Comparison of ENCODE assay signal across 14 cellular contexts in genomic region chr12:3596703-3597472, GRCh38.
DNase-seq lines count a peak whose midpoint lies in the region; ATAC-seq and TF ChIP-seq lines count a peak whose summit lies in the region.
"Had no signal": no experiment of that assay in that cellular context is flagged by ENCODE, and none has a peak within 500 bp of the region (broad histone marks: within the 10 kb centered on the region; RNA-seq: fewer than 3 reads in every experiment).

No MANE protein-coding gene starts in this region.

- no peak for DNase-seq in Right ventricle myocardium inferior (ENCODE audit: missing footprints)
- DNase-seq in heart right ventricle: no peak
- DNase-seq in natural killer cell treated with Interleukin-12 subunit alpha and Interleukin-12 subunit beta and Interleukin-15 and Interleukin-18, amount 100 ng/mL, for 72 hours (ENCODE audit: low spot score): peak; percentile 12
- DNase-seq in natural killer cell: no peak
- DNase-seq in osteoblast (ENCODE audit: insufficient read length, low spot score, missing footprints): peak; percentile 62
- DNase-seq in upper lobe of right lung: peak; percentile 19
- DNase-seq in NCI-H748 treated with DMSO at 0.1 percent for 48 hours (lab: John Stamatoyannopoulos, UW): no peak
- DNase-seq in GM20000 (ENCODE audit: low spot score): no peak
- DNase-seq: ACHN; Calu3; CD4-positive, CD25-positive, alpha-beta regulatory T cell; DMS 273 treated with DMSO at 0.1 percent for 48 hours had no signal

- intact Hi-C loops in Right ventricle myocardium inferior (cut with DNase I): no loop called here
- intact Hi-C loops in heart right ventricle (cut with DNase I): no loop called here
- intact Hi-C loops in natural killer cell (cut with micrococcal nuclease): no loop called here
- intact Hi-C loops in upper lobe of right lung (cut with DNase I): no loop called here

- H2AFZ ChIP-seq in osteoblast (ENCODE audit: low read length): no peak overlapping the region

- no peak overlapping the region for H3K4me3 Mint-ChIP-seq in natural killer cell treated with Interleukin-12 subunit alpha and Interleukin-12 subunit beta and Interleukin-15 and Interleukin-18, amount 100 ng/mL, for 72 hours
- H3K4me3 Mint-ChIP-seq in natural killer cell: no peak overlapping the region
- H3K4me3 Mint-ChIP-seq: CD4-positive, CD25-positive, alpha-beta regulatory T cell had no signal

- H3K4me2 ChIP-seq in osteoblast (ENCODE audit: insufficient read depth, low read length): no peak overlapping the region
- H3K4me2 ChIP-seq: BLaER1 treated with 17β-estradiol and CSF1 and Interleukin-3, amounts not matched to agents 10 nM and 100 nM had no signal

- ATAC-seq in Right ventricle myocardium inferior (peak; percentile 21), heart right ventricle (no peak), natural killer cell (no peak), upper lobe of right lung (no peak)
- ATAC-seq in natural killer cell treated with Interleukin-12 subunit alpha and Interleukin-12 subunit beta and Interleukin-15 and Interleukin-18, amount 100 ng/mL, for 72 hours: no peak

- no peaks in the 10 kb centered on the region for H3K36me3 Mint-ChIP-seq in natural killer cell treated with Interleukin-12 subunit alpha and Interleukin-12 subunit beta and Interleukin-15 and Interleukin-18, amount 100 ng/mL, for 72 hours
- H3K36me3 Mint-ChIP-seq in natural killer cell: no peaks in the 10 kb centered on the region
- H3K36me3 Mint-ChIP-seq: CD4-positive, CD25-positive, alpha-beta regulatory T cell had no signal

- TF ChIP-seq CTCF in heart right ventricle (IDR thresholded peaks at IDR 0.05) (no peak), natural killer cell (IDR thresholded peaks at IDR 0.05) (no peak), osteoblast (IDR thresholded peaks at IDR 0.05; ENCODE audit: extremely low read depth, low read depth, low read length) (no peak), upper lobe of right lung (IDR thresholded peaks at IDR 0.05) (no peak), GM20000 (IDR thresholded peaks at IDR 0.05; ENCODE audit: extremely low read depth, missing control alignments) (no peak)

- H3K36me3 ChIP-seq in heart right ventricle: no peaks in the 10 kb centered on the region
- no peaks in the 10 kb centered on the region for H3K36me3 ChIP-seq in osteoblast (ENCODE audit: insufficient read depth, low read length)
- H3K36me3 ChIP-seq in upper lobe of right lung: no peaks in the 10 kb centered on the region
- H3K36me3 ChIP-seq: BLaER1 treated with 17β-estradiol and CSF1 and Interleukin-3, amounts not matched to agents 10 nM and 100 nM; HAP-1 had no signal

- H3K27me3 Mint-ChIP-seq in natural killer cell treated with Interleukin-12 subunit alpha and Interleukin-12 subunit beta and Interleukin-15 and Interleukin-18, amount 100 ng/mL, for 72 hours: peaks cover 0 to 8% of the 10 kb centered on the region in 2 donors
- H3K27me3 Mint-ChIP-seq in natural killer cell (ENCODE audit: low read depth in 2 of 2): peaks cover 15 to 17% of the 10 kb centered on the region in 2 donors

- H3K79me2 ChIP-seq in osteoblast (ENCODE audit: insufficient read depth, low read length): no peaks in the 10 kb centered on the region

- 60 to 61% methylated on average over 8 of the region's 8 CpGs for WGBS in heart right ventricle, 2 donors

- H3K9me3 Mint-ChIP-seq in natural killer cell treated with Interleukin-12 subunit alpha and Interleukin-12 subunit beta and Interleukin-15 and Interleukin-18, amount 100 ng/mL, for 72 hours: no peaks in the 10 kb centered on the region
- no peaks in the 10 kb centered on the region for H3K9me3 Mint-ChIP-seq in natural killer cell

- no peak overlapping the region for H3K4me3 ChIP-seq in heart right ventricle
- H3K4me3 ChIP-seq in osteoblast (ENCODE audit: insufficient read depth, low read length): no peak overlapping the region
- H3K4me3 ChIP-seq in upper lobe of right lung: no peak overlapping the region
- H3K4me3 ChIP-seq: BLaER1 treated with 17β-estradiol and CSF1 and Interleukin-3, amounts not matched to agents 10 nM and 100 nM; HAP-1 had no signal

- H3K9me3 ChIP-seq in heart right ventricle (no peaks in the 10 kb centered on the region), osteoblast (ENCODE audit: low read depth, low read length) (no peaks in the 10 kb centered on the region), upper lobe of right lung (no peaks in the 10 kb centered on the region)
- H3K9me3 ChIP-seq: BLaER1 treated with 17β-estradiol and CSF1 and Interleukin-3, amounts not matched to agents 10 nM and 100 nM; HAP-1 had no signal

- H3K27me3 ChIP-seq in heart right ventricle (peaks cover 0 to 8% (median 0%) of the 10 kb centered on the region in 7 donors), osteoblast (ENCODE audit: insufficient read depth, low read length) (peaks cover 15% of the 10 kb centered on the region), upper lobe of right lung (no peaks in the 10 kb centered on the region)
- H3K27me3 ChIP-seq: BLaER1 treated with 17β-estradiol and CSF1 and Interleukin-3, amounts not matched to agents 10 nM and 100 nM had no signal

- no peaks in the 10 kb centered on the region for H3K4me1 Mint-ChIP-seq in natural killer cell treated with Interleukin-12 subunit alpha and Interleukin-12 subunit beta and Interleukin-15 and Interleukin-18, amount 100 ng/mL, for 72 hours (ENCODE audit: low read depth in 2 of 2)
- no peaks in the 10 kb centered on the region for H3K4me1 Mint-ChIP-seq in natural killer cell
- H3K4me1 Mint-ChIP-seq: CD4-positive, CD25-positive, alpha-beta regulatory T cell had no signal

- H4K20me1 ChIP-seq in osteoblast (ENCODE audit: insufficient read depth, low read length): no peaks in the 10 kb centered on the region
- H4K20me1 ChIP-seq: BLaER1 treated with 17β-estradiol and CSF1 and Interleukin-3, amounts not matched to agents 10 nM and 100 nM had no signal

- H3K4me1 ChIP-seq in heart right ventricle (peaks cover 0 to 32% (median 9%) of the 10 kb centered on the region in 9 donors), osteoblast (ENCODE audit: insufficient read depth, low read length) (no peaks in the 10 kb centered on the region), upper lobe of right lung (no peaks in the 10 kb centered on the region)
- H3K4me1 ChIP-seq: BLaER1 treated with 17β-estradiol and CSF1 and Interleukin-3, amounts not matched to agents 10 nM and 100 nM; HAP-1 had no signal

- peak overlapping the region in 1 of 10 donors; percentile 10 for H3K27ac ChIP-seq in heart right ventricle
- H3K27ac ChIP-seq in osteoblast (ENCODE audit: low read depth, low read length): no peak overlapping the region
- no peak overlapping the region for H3K27ac ChIP-seq in upper lobe of right lung
- H3K27ac ChIP-seq: BLaER1 treated with 17β-estradiol and CSF1 and Interleukin-3, amounts not matched to agents 10 nM and 100 nM had no signal

- no peak overlapping the region for H3K27ac Mint-ChIP-seq in natural killer cell treated with Interleukin-12 subunit alpha and Interleukin-12 subunit beta and Interleukin-15 and Interleukin-18, amount 100 ng/mL, for 72 hours
- no peak overlapping the region for H3K27ac Mint-ChIP-seq in natural killer cell
- H3K27ac Mint-ChIP-seq: CD4-positive, CD25-positive, alpha-beta regulatory T cell had no signal

Comparison
In these comparisons a context has a peak if more than half of its experiments do, and no peak if none do; other contexts are left out.
1. DNase-seq: peak in natural killer cell treated with Interleukin-12 subunit alpha and Interleukin-12 subunit beta and Interleukin-15 and Interleukin-18, amount 100 ng/mL, for 72 hours (single experiment), osteoblast (single experiment) and upper lobe of right lung (single experiment); none in Right ventricle myocardium inferior (single experiment), heart right ventricle (0 of 2), natural killer cell (single experiment), NCI-H748 treated with DMSO at 0.1 percent for 48 hours (single experiment) and GM20000 (single experiment).